In genomic region chr15:81544385-81544784, GRCh38 we compare ENCODE assay signal across 28 cellular contexts.
"Had no signal": no experiment of that assay in that cellular context is flagged by ENCODE, and none has a peak within 500 bp of the region (broad histone marks: within the 10 kb centered on the region; RNA-seq: fewer than 3 reads in every experiment).

No MANE protein-coding gene starts in this region.

- H3K4me1 Mint-ChIP-seq: stimulated activated effector memory CD8-positive, alpha-beta T cell treated with anti-CD3 and anti-CD28 coated beads, Interleukin-12 subunit alpha, Interleukin-12 subunit beta, amount 100 ng/mL, for 72 hours; stimulated activated memory B cell treated with anti-CD40 and anti-IgM and Interleukin-4, amounts not matched to agents 10 μg/mL and 1 μg/mL and 100 μg/mL, for 72 hours; stimulated activated naive B cell treated with anti-CD40 and anti-IgM and Interleukin-4, amounts not matched to agents 10 μg/mL and 1 μg/mL and 100 μg/mL, for 72 hours; stimulated activated naive CD8-positive, alpha-beta T cell treated with anti-CD3 and anti-CD28 coated beads, Interleukin-15, amount 100 ng/mL, for 72 hours had no signal

- H3K9me3 ChIP-seq: stomach, suprapubic skin, testis, thoracic aorta, thyroid gland, tibial artery, tibial nerve, transverse colon, upper lobe of left lung, upper lobe of right lung, uterus, vagina had no signal

- ATAC-seq: stimulated activated effector memory CD8-positive, alpha-beta T cell treated with anti-CD3 and anti-CD28 coated beads, Interleukin-12 subunit alpha, Interleukin-12 subunit beta, amount 100 ng/mL, for 72 hours; stimulated activated memory B cell treated with anti-CD40 and anti-IgM and Interleukin-4, amounts not matched to agents 10 μg/mL and 1 μg/mL and 100 μg/mL, for 72 hours; stimulated activated naive B cell treated with anti-CD40 and anti-IgM and Interleukin-4, amounts not matched to agents 10 μg/mL and 1 μg/mL and 100 μg/mL, for 72 hours; stimulated activated naive CD8-positive, alpha-beta T cell treated with anti-CD3 and anti-CD28 coated beads, Interleukin-15, amount 100 ng/mL, for 72 hours; stimulated activated naive CD8-positive, alpha-beta T cell treated with anti-CD3 and anti-CD28 coated beads, Interleukin-15, Interleukin-2, amounts not matched to agents 100 U/mL and 50 U/mL, for 24 hours; upper lobe of right lung had no signal

- H3K36me3 ChIP-seq: stomach, suprapubic skin, thoracic aorta, thyroid gland, tibial artery, tibial nerve, transverse colon, upper lobe of left lung, upper lobe of right lung, uterus, vagina had no signal

- H3K27ac ChIP-seq: stomach, suprapubic skin, testis, thoracic aorta, thyroid gland, tibial artery, tibial nerve, transverse colon, upper lobe of left lung, upper lobe of right lung, uterus, vagina had no signal

- H3K27me3 ChIP-seq: stomach, suprapubic skin, testis, thyroid gland, tibial artery, tibial nerve, transverse colon, upper lobe of left lung, upper lobe of right lung, uterus, vagina had no signal

- H3K9me3 Mint-ChIP-seq: stimulated activated effector memory CD8-positive, alpha-beta T cell treated with anti-CD3 and anti-CD28 coated beads, Interleukin-12 subunit alpha, Interleukin-12 subunit beta, amount 100 ng/mL, for 72 hours; stimulated activated naive CD8-positive, alpha-beta T cell treated with anti-CD3 and anti-CD28 coated beads, Interleukin-15, amount 100 ng/mL, for 72 hours; stimulated activated naive CD8-positive, alpha-beta T cell treated with anti-CD3 and anti-CD28 coated beads, Interleukin-15, Interleukin-2, amounts not matched to agents 100 ng/mL and 50 ng/mL, for 24 hours; type B pancreatic cell had no signal

- H3K4me3 ChIP-seq: stomach, suprapubic skin, testis, thoracic aorta, thyroid gland, tibial artery, tibial nerve, transverse colon, upper lobe of left lung, upper lobe of right lung, uterus, vagina had no signal

- H3K4me1 ChIP-seq: stomach, suprapubic skin, testis, thyroid gland, tibial artery, tibial nerve, transverse colon, upper lobe of left lung, upper lobe of right lung, uterus, vagina had no signal

- H3K36me3 Mint-ChIP-seq: stimulated activated effector memory CD8-positive, alpha-beta T cell treated with anti-CD3 and anti-CD28 coated beads, Interleukin-12 subunit alpha, Interleukin-12 subunit beta, amount 100 ng/mL, for 72 hours; stimulated activated memory B cell treated with anti-CD40 and anti-IgM and Interleukin-4, amounts not matched to agents 10 μg/mL and 1 μg/mL and 100 μg/mL, for 72 hours; stimulated activated naive B cell treated with anti-CD40 and anti-IgM and Interleukin-4, amounts not matched to agents 10 μg/mL and 1 μg/mL and 100 μg/mL, for 72 hours; type B pancreatic cell had no signal

- H3K27ac Mint-ChIP-seq: stimulated activated effector memory CD8-positive, alpha-beta T cell treated with anti-CD3 and anti-CD28 coated beads, Interleukin-12 subunit alpha, Interleukin-12 subunit beta, amount 100 ng/mL, for 72 hours; stimulated activated memory B cell treated with anti-CD40 and anti-IgM and Interleukin-4, amounts not matched to agents 10 μg/mL and 1 μg/mL and 100 μg/mL, for 72 hours; stimulated activated naive B cell treated with anti-CD40 and anti-IgM and Interleukin-4, amounts not matched to agents 10 μg/mL and 1 μg/mL and 100 μg/mL, for 72 hours; stimulated activated naive CD8-positive, alpha-beta T cell treated with anti-CD3 and anti-CD28 coated beads, Interleukin-15, amount 100 ng/mL, for 72 hours; stimulated activated naive CD8-positive, alpha-beta T cell treated with anti-CD3 and anti-CD28 coated beads, Interleukin-15, Interleukin-2, amounts not matched to agents 100 ng/mL and 50 ng/mL, for 24 hours; type B pancreatic cell had no signal

- H3K27me3 Mint-ChIP-seq: type B pancreatic cell had no signal

- H3K4me3 Mint-ChIP-seq: stimulated activated effector memory CD8-positive, alpha-beta T cell treated with anti-CD3 and anti-CD28 coated beads, Interleukin-12 subunit alpha, Interleukin-12 subunit beta, amount 100 ng/mL, for 72 hours; stimulated activated memory B cell treated with anti-CD40 and anti-IgM and Interleukin-4, amounts not matched to agents 10 μg/mL and 1 μg/mL and 100 μg/mL, for 72 hours; stimulated activated naive B cell treated with anti-CD40 and anti-IgM and Interleukin-4, amounts not matched to agents 10 μg/mL and 1 μg/mL and 100 μg/mL, for 72 hours; stimulated activated naive CD8-positive, alpha-beta T cell treated with anti-CD3 and anti-CD28 coated beads, Interleukin-15, amount 100 ng/mL, for 72 hours; stimulated activated naive CD8-positive, alpha-beta T cell treated with anti-CD3 and anti-CD28 coated beads, Interleukin-15, Interleukin-2, amounts not matched to agents 100 ng/mL and 50 ng/mL, for 24 hours; type B pancreatic cell had no signal

- DNase-seq: stimulated activated CD4-positive, alpha-beta T cell treated with anti-CD3 and anti-CD28 coated beads, Interleukin-2, amount 100 ng/mL, for 48 hours; stimulated activated CD4-positive, alpha-beta T cell treated with anti-CD3 and anti-CD28 coated beads, Interleukin-4, amount 100 ng/mL, for 1 hour; stimulated activated CD4-positive, alpha-beta T cell treated with anti-CD3 and anti-CD28 coated beads, Interleukin-4, amount 100 ng/mL, for 24 hours; stimulated activated CD4-positive, alpha-beta T cell treated with anti-CD3 and anti-CD28 coated beads, Interleukin-4, amount 100 ng/mL, for 4 hours; stimulated activated CD8-positive, alpha-beta memory T cell treated with anti-CD3 and anti-CD28 coated beads, Interleukin-4, amount 100 ng/mL, for 48 hours; stimulated activated naive B cell treated with anti-CD40 and anti-IgM and Interleukin-4, amounts not matched to agents 10 μg/mL and 1 μg/mL and 100 μg/mL, for 72 hours; stimulated activated naive CD4-positive, alpha-beta T cell; stimulated activated naive CD4-positive, alpha-beta T cell treated with Interleukin-2 at 50 U/mL for 16 hours; stimulated activated naive CD8-positive, alpha-beta T cell treated with anti-CD3 and anti-CD28 coated beads, Interleukin-15, amount 100 ng/mL, for 72 hours; stimulated activated naive CD8-positive, alpha-beta T cell treated with anti-CD3 and anti-CD28 coated beads, Interleukin-15, Interleukin-2, amounts not matched to agents 100 U/mL and 50 U/mL, for 24 hours; stomach; substantia nigra; testis; thyroid gland; tibial artery; transverse colon; trophoblast cell; upper lobe of left lung; upper lobe of right lung; uterus had no signal
